Comparison of ENCODE assay signal across 8 cellular contexts in the genomic region with DNA sequence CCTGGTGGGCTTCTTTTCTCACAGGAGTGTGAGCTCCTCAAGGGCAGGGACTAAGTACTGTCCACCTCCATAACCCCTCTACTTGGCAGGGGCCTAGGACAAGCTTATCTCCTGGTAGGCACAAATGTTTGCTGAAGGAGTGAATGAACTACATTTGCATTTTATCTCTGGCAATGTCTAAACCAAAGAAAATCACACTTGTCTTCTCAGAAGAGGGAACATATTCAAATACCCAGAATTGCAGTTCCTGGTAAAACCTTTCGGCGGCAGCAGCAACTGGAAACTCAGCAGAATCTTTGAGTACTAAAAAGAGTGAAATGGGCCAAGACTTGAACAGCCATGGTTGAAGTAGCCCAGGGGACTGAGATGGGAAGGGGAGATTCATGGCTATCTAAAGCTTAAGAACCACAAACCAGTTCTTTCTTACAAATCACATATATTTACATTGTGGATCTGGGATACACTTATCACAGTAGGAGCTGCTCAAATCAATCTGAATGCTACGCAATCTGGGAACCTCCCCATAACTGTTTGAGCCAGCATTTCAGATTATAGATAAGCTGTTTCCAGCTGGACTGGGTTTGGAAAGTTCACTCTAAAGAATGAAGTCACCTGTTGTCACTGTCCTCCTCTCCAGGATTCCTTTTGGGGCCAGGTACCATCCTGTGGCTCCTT. TPM values are rescaled to one million over a fixed set of nuclear protein-coding genes. Genes with fewer than 3 reads are reported as not detected.
DNase-seq lines count a peak whose midpoint lies in the region; ATAC-seq and TF ChIP-seq lines count a peak whose summit lies in the region.

No MANE protein-coding gene starts in this region.

- no peaks in the 10 kb centered on the region for H3K27me3 ChIP-seq in GM23338 (ENCODE audit: insufficient read depth)

- H3K36me3 Mint-ChIP-seq in GM23338 (ENCODE audit: low read depth) (peaks cover 38% of the 10 kb centered on the region), glutamatergic neuron (ENCODE audit: unreplicated experiment) (no peaks in the 10 kb centered on the region)

- H3K36me3 ChIP-seq in GM23338 (ENCODE audit: insufficient read depth) = peaks cover 8% of the 10 kb centered on the region

- H3K4me3 ChIP-seq in GM23338 = no peak overlapping the region

- H3K9me2 ChIP-seq in GM23338 (ENCODE audit: insufficient read depth) = no peaks in the 10 kb centered on the region

- H3K4me1 ChIP-seq in GM23338 (ENCODE audit: insufficient read depth) = no peaks in the 10 kb centered on the region

- peak; percentile 58 to 61 for TF ChIP-seq CTCF in GM23338 (conservative IDR thresholded peaks at IDR 0.05; ENCODE audit: low read depth in 2 of 2)
- TF ChIP-seq CTCF in glutamatergic neuron (IDR thresholded peaks at IDR 0.05; ENCODE audit: partially characterized antibody, unreplicated experiment) = peak; percentile 46

- no peaks in the 10 kb centered on the region for H3K4me1 Mint-ChIP-seq in GM23338
- H3K4me1 Mint-ChIP-seq in glutamatergic neuron (ENCODE audit: low read depth, unreplicated experiment) = peaks cover 5% of the 10 kb centered on the region

- H3K27me3 Mint-ChIP-seq in GM23338 (ENCODE audit: insufficient read depth, low read depth, poor library complexity) (no peaks in the 10 kb centered on the region), glutamatergic neuron (ENCODE audit: unreplicated experiment) (no peaks in the 10 kb centered on the region)

- H3K27ac Mint-ChIP-seq in GM23338 (no peak overlapping the region), glutamatergic neuron (ENCODE audit: unreplicated experiment) (no peak overlapping the region)

- H3K27ac ChIP-seq in GM23338 (ENCODE audit: low read depth) = no peak overlapping the region

- H3K4me3 Mint-ChIP-seq in GM23338 = no peak overlapping the region; the same call in 2 of the 3 replicates
- H3K4me3 Mint-ChIP-seq in glutamatergic neuron (ENCODE audit: unreplicated experiment) = no peak overlapping the region

- peak; percentile 7 for DNase-seq in ACHN
- DNase-seq in GM23338 (ENCODE audit: low spot score) = peak; percentile 72
- DNase-seq in activated CD4-positive, alpha-beta T cell treated with anti-CD3 and anti-CD28 coated beads, Interleukin-2, amount 50 U/mL, for 1 hour = peak; percentile 38
- DNase-seq in glutamatergic neuron = no peak
- DNase-seq in T1000 (lab: John Stamatoyannopoulos, UW) = no peak
- DNase-seq in amygdala (lab: John Stamatoyannopoulos, UW) = no peak

- H2AFZ ChIP-seq in GM23338 = no peak overlapping the region

- peak; percentile 59 for ATAC-seq in GM23338
- ATAC-seq in GM21619 (IDR thresholded peaks at IDR 0.05; ENCODE audit: unreplicated experiment) = no peak
- ATAC-seq in GM21825 (IDR thresholded peaks at IDR 0.05; ENCODE audit: unreplicated experiment) = no peak

- no peak overlapping the region for H3K4me2 ChIP-seq in GM23338

- H4K20me1 ChIP-seq in GM23338 (replicated peaks; ENCODE audit: insufficient read depth) = no peaks in the 10 kb centered on the region

- in situ Hi-C loops in ACHN (cut with HindIII; ENCODE audit: low pct_ligation_motif_present, low pct_unique_long_range_greater_than_20kb, low sequenced_read_pairs) = no loop called here

- H3F3A ChIP-seq in GM23338 (replicated peaks; ENCODE audit: low read depth) = 0 out of 2 replicates have a peak, but pooled peaks cover 3% of the 10 kb centered on the region

- no peaks in the 10 kb centered on the region for H3K79me2 ChIP-seq in GM23338 (replicated peaks; ENCODE audit: insufficient read depth)

- H3K9me3 Mint-ChIP-seq in GM23338 (no peaks in the 10 kb centered on the region), glutamatergic neuron (ENCODE audit: unreplicated experiment) (no peaks in the 10 kb centered on the region)

TF ChIP-seq in GM23338, 12 proteins besides CTCF, POLR2A, EP300 and RAD21 (continues in another document):
- TF ChIP-seq NANOG (IDR thresholded peaks at IDR 0.05; ENCODE audit: borderline replicate concordance) (no peak), POLR2AphosphoS5 (IDR thresholded peaks at IDR 0.05; ENCODE audit: low read depth) (no peak), ZNF331 (CRISPR knock-in tag; IDR thresholded peaks at IDR 0.05; ENCODE audit: low read depth) (no peak), CREB1 (CRISPR knock-in tag; IDR thresholded peaks at IDR 0.05; ENCODE audit: low read depth) (no peak), EZH2phosphoT487 (IDR thresholded peaks at IDR 0.05; ENCODE audit: unreplicated experiment) (no peak), JUNB (IDR thresholded peaks at IDR 0.05; ENCODE audit: unreplicated experiment) (no peak)
- TF ChIP-seq, protein P1, sequence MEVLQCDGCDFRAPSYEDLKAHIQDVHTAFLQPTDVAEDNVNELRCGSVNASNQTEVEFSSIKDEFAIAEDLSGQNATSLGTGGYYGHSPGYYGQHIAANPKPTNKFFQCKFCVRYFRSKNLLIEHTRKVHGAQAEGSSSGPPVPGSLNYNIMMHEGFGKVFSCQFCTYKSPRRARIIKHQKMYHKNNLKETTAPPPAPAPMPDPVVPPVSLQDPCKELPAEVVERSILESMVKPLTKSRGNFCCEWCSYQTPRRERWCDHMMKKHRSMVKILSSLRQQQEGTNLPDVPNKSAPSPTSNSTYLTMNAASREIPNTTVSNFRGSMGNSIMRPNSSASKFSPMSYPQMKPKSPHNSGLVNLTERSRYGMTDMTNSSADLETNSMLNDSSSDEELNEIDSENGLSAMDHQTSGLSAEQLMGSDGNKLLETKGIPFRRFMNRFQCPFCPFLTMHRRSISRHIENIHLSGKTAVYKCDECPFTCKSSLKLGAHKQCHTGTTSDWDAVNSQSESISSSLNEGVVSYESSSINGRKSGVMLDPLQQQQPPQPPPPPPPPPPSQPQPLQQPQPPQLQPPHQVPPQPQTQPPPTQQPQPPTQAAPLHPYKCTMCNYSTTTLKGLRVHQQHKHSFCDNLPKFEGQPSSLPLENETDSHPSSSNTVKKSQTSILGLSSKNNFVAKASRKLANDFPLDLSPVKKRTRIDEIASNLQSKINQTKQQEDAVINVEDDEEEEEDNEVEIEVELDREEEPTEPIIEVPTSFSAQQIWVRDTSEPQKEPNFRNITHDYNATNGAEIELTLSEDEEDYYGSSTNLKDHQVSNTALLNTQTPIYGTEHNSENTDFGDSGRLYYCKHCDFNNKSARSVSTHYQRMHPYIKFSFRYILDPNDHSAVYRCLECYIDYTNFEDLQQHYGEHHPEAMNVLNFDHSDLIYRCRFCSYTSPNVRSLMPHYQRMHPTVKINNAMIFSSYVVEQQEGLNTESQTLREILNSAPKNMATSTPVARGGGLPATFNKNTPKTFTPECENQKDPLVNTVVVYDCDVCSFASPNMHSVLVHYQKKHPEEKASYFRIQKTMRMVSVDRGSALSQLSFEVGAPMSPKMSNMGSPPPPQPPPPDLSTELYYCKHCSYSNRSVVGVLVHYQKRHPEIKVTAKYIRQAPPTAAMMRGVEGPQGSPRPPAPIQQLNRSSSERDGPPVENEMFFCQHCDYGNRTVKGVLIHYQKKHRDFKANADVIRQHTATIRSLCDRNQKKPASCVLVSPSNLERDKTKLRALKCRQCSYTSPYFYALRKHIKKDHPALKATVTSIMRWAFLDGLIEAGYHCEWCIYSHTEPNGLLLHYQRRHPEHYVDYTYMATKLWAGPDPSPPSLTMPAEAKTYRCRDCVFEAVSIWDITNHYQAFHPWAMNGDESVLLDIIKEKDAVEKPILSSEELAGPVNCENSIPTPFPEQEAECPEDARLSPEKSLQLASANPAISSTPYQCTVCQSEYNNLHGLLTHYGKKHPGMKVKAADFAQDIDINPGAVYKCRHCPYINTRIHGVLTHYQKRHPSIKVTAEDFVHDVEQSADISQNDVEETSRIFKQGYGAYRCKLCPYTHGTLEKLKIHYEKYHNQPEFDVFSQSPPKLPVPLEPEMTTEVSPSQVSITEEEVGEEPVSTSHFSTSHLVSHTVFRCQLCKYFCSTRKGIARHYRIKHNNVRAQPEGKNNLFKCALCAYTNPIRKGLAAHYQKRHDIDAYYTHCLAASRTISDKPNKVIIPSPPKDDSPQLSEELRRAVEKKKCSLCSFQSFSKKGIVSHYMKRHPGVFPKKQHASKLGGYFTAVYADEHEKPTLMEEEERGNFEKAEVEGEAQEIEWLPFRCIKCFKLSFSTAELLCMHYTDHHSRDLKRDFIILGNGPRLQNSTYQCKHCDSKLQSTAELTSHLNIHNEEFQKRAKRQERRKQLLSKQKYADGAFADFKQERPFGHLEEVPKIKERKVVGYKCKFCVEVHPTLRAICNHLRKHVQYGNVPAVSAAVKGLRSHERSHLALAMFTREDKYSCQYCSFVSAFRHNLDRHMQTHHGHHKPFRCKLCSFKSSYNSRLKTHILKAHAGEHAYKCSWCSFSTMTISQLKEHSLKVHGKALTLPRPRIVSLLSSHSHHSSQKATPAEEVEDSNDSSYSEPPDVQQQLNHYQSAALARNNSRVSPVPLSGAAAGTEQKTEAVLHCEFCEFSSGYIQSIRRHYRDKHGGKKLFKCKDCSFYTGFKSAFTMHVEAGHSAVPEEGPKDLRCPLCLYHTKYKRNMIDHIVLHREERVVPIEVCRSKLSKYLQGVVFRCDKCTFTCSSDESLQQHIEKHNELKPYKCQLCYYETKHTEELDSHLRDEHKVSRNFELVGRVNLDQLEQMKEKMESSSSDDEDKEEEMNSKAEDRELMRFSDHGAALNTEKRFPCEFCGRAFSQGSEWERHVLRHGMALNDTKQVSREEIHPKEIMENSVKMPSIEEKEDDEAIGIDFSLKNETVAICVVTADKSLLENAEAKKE (CRISPR knock-in tag; IDR thresholded peaks at IDR 0.05) = no peak

RNA-seq across cellular contexts. Expression of a gene that starts 18.7 kb away (rescaled TPM):
- 27.2 and 32.7 TPM in 2 replicates for total RNA-seq in GM23338 (2014; rRNA removed; shearing (Covaris generic))
- polyA plus RNA-seq in GM23338 (2016; fragmentation: Nextera tagmentation; extraction: Ambion mirVana) = 12.1 and 13.3 TPM in 2 replicates
- total RNA-seq in glutamatergic neuron (ENCODE audit: unreplicated experiment) = 138 TPM

RNA-seq across cellular contexts. Expression of a gene that starts 27.7 kb away (rescaled TPM):
- 27.7 and 31.5 TPM in 2 replicates for total RNA-seq in GM23338 (2014; rRNA removed; shearing (Covaris generic))
- 20.5 and 22.4 TPM in 2 replicates for polyA plus RNA-seq in GM23338 (2016; fragmentation: Nextera tagmentation; extraction: Ambion mirVana)
- total RNA-seq in glutamatergic neuron (ENCODE audit: unreplicated experiment) = 15.5 TPM

RNA-seq across cellular contexts. Expression of a gene that starts 42.2 kb away (rescaled TPM):
- total RNA-seq in GM23338 (2014; rRNA removed; shearing (Covaris generic)) = 315 and 319 TPM in 2 replicates
- polyA plus RNA-seq in GM23338 (2016; fragmentation: Nextera tagmentation; extraction: Ambion mirVana) = 210 and 219 TPM in 2 replicates
- 33.6 TPM for total RNA-seq in glutamatergic neuron (ENCODE audit: unreplicated experiment)

RNA-seq across cellular contexts. Expression of a gene that starts 49.9 kb away (rescaled TPM):
- 14.6 and 21.2 TPM in 2 replicates for total RNA-seq in GM23338 (2014; rRNA removed; shearing (Covaris generic))
- polyA plus RNA-seq in GM23338 (2016; fragmentation: Nextera tagmentation; extraction: Ambion mirVana) = 4.9 and 6.2 TPM in 2 replicates
- 21.2 TPM for total RNA-seq in glutamatergic neuron (ENCODE audit: unreplicated experiment)

Comparison
In these comparisons a context has a peak if more than half of its experiments do, and no peak if none do; other contexts are left out.
1. DNase-seq: peak in ACHN (single experiment), GM23338 (single experiment) and activated CD4-positive, alpha-beta T cell treated with anti-CD3 and anti-CD28 coated beads, Interleukin-2, amount 50 U/mL, for 1 hour (single experiment); none in glutamatergic neuron (single experiment), T1000 (single experiment) and amygdala (0 of 56).